Comparison of ENCODE assay signal across 1 cellular context in genomic region chr11:65975771-65976170, GRCh38.
TF ChIP-seq lines count a peak whose summit lies in the region.

No MANE protein-coding gene starts in this region.

TF ChIP-seq in WTC11, 78 proteins besides CTCF, POLR2A, EP300 and RAD21:
- TF ChIP-seq ETV6 (CRISPR knock-in tag; IDR thresholded peaks at IDR 0.05), result no peak
